Comparison of ENCODE assay signal across 8 cellular contexts in the genomic region with DNA sequence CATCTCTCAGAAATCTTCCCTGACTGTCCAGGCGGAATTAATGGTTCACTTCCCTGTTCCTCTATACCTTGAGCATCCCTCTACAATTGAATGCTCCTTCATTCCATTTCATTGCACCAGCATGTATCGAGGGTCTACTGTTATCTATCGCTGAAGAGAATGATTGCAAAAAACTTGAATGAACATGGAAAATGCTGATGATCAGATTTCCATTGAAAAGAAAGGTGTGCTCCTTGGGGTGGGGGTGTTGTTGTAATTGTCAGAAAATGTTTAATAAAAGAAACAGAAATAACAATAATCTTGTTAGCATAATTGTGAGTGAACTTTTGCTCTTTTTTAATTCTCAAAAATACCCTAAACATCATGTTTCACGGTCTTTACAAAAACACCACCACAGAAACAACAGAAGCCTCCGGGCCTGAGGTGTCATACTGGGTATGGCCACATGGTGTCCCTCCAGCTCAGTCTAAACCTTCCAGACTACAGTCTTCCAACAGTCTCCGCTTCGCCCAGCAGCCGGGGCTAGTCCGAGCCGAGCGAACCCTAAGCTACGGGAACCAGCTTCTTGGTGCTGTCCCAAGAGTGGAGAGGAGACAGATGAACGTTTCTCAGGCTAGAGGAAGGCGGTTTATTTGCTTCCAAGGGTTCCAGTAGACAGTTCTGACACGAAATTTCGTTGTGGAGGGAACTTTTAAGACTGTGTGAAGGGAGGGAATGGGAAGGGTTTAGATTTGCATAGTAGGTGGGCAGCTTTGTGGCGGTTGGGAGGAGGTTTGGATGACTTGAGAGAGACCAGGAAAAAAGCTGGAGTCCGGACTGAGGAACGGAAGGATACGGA.
DNase-seq lines count a peak whose midpoint lies in the region; ATAC-seq, FAIRE-seq and TF ChIP-seq lines count a peak whose summit lies in the region.

No MANE protein-coding gene starts in this region.

- H3K27ac Mint-ChIP-seq in CD4-positive, CD25-positive, alpha-beta regulatory T cell, result peak overlapping the region in 1 of 3 donors; percentile 10
- H3K27ac Mint-ChIP-seq in mesothelial cell of epicardium, result peak overlapping the region; percentile 97

- TF ChIP-seq CTCF in HL-60 (IDR thresholded peaks at IDR 0.05; ENCODE audit: insufficient read depth, low read length) (peak; percentile 84), mesothelial cell of epicardium (IDR thresholded peaks at IDR 0.05; ENCODE audit: unreplicated experiment) (peak; percentile 95)

- no peaks in the 10 kb centered on the region for H3K36me3 Mint-ChIP-seq in CD4-positive, CD25-positive, alpha-beta regulatory T cell
- no peaks in the 10 kb centered on the region for H3K36me3 Mint-ChIP-seq in mesothelial cell of epicardium

- no peak overlapping the region for H3K27ac ChIP-seq in CD4-positive, CD25-positive, alpha-beta regulatory T cell (ENCODE audit: insufficient read depth, low read length, poor library complexity, severe bottlenecking)
- H3K27ac ChIP-seq in HL-60 (replicated peaks), result no peak overlapping the region

- H3K4me3 Mint-ChIP-seq in CD4-positive, CD25-positive, alpha-beta regulatory T cell, result peak overlapping the region; percentile 12 to 93 (median 80)
- peak overlapping the region; percentile 85 for H3K4me3 Mint-ChIP-seq in mesothelial cell of epicardium

- peaks cover 25% of the 10 kb centered on the region for H3K27me3 ChIP-seq in CD4-positive, CD25-positive, alpha-beta regulatory T cell (ENCODE audit: control insufficient read depth, insufficient read depth, low read length)
- H3K27me3 ChIP-seq in HL-60 (ENCODE audit: insufficient read depth, poor library complexity, severe bottlenecking), result peaks cover 4% of the 10 kb centered on the region

- peaks cover 4 to 21% (median 6%) of the 10 kb centered on the region in 4 donors for H3K4me1 Mint-ChIP-seq in CD4-positive, CD25-positive, alpha-beta regulatory T cell
- peaks cover 35% of the 10 kb centered on the region for H3K4me1 Mint-ChIP-seq in mesothelial cell of epicardium

- H3K36me3 ChIP-seq in CD4-positive, CD25-positive, alpha-beta regulatory T cell (ENCODE audit: control insufficient read depth, insufficient read depth, low read length), result no peaks in the 10 kb centered on the region

- H3K4me3 ChIP-seq in CD4-positive, CD25-positive, alpha-beta regulatory T cell (ENCODE audit: low read depth, low read length), result peak overlapping the region; percentile 78
- no peak overlapping the region for H3K4me3 ChIP-seq in HL-60 (replicated peaks; ENCODE audit: insufficient read depth, low read length)

- peaks cover 0 to 2% (median 0%) of the 10 kb centered on the region in 7 donors for H3K9me3 Mint-ChIP-seq in CD4-positive, CD25-positive, alpha-beta regulatory T cell
- no peaks in the 10 kb centered on the region for H3K9me3 Mint-ChIP-seq in mesothelial cell of epicardium

- peak; percentile 52 to 75 (median 70) for DNase-seq in CD4-positive, CD25-positive, alpha-beta regulatory T cell
- peak in 1 of 2 experiments; percentile 82 for DNase-seq in HL-60 (ENCODE audit: low read depth in 1 of 2, low spot score in 1 of 2)
- peak; percentile 68 for DNase-seq in NCI-H82 treated with DMSO at 0.1 percent for 48 hours (lab: John Stamatoyannopoulos, UW; ENCODE audit: unreplicated experiment)
- DNase-seq in activated CD8-positive, alpha-beta memory T cell treated with anti-CD3 and anti-CD28 coated beads, Interleukin-2, amount 50 U/mL, for 1 hour (ENCODE audit: extremely low read depth), result peak; percentile 50
- peak; percentile 78 to 92 for DNase-seq in mesothelial cell of epicardium (ENCODE audit: low spot score in 2 of 2, unreplicated experiment in 2 of 2)
- DNase-seq in stimulated activated CD8-positive, alpha-beta memory T cell treated with anti-CD3 and anti-CD28 coated beads, Interleukin-15, amount 100 ng/mL, for 4 hours (ENCODE audit: low read depth in 2 of 2), result peak; percentile 43 to 62

- peaks cover 65% of the 10 kb centered on the region for H3K27me3 Mint-ChIP-seq in CD4-positive, CD25-positive, alpha-beta regulatory T cell
- H3K27me3 Mint-ChIP-seq in mesothelial cell of epicardium (ENCODE audit: low read depth), result no peaks in the 10 kb centered on the region

- peak; percentile 86 to 89 for ATAC-seq in CD4-positive, CD25-positive, alpha-beta regulatory T cell (ENCODE audit: low read depth in 2 of 2)
- ATAC-seq in GM19397 (IDR thresholded peaks at IDR 0.05; ENCODE audit: unreplicated experiment), result peak; percentile 76

- H3K9me3 ChIP-seq in CD4-positive, CD25-positive, alpha-beta regulatory T cell (ENCODE audit: control insufficient read depth in 2 of 2, low read length in 2 of 2), result no peaks in the 10 kb centered on the region

- peaks cover 28% of the 10 kb centered on the region for H3K4me1 ChIP-seq in CD4-positive, CD25-positive, alpha-beta regulatory T cell (ENCODE audit: control insufficient read depth, insufficient read depth, low read length, poor library complexity, severe bottlenecking)

- FAIRE-seq in endometrium (lab: Jason Lieb, UNC), result peak; percentile 98
